22 cellular contexts compared by ENCODE assay signal in genomic region chr2:74087696-74088095, GRCh38.
DNase-seq lines count a peak whose midpoint lies in the region; ATAC-seq and TF ChIP-seq lines count a peak whose summit lies in the region.
"Had no signal": no experiment of that assay in that cellular context is flagged by ENCODE, and none has a peak within 500 bp of the region (broad histone marks: within the 10 kb centered on the region; RNA-seq: fewer than 3 reads in every experiment).

No MANE protein-coding gene starts in this region.

- H3K4me3 ChIP-seq in CD4-positive, CD25-positive, alpha-beta regulatory T cell (ENCODE audit: low read depth, low read length), result no peak overlapping the region
- peak overlapping the region; percentile 47 for H3K4me3 ChIP-seq in trophoblast cell (ENCODE audit: low read depth, low read length)
- H3K4me3 ChIP-seq: A549; BLaER1 treated with 17β-estradiol and CSF1 and Interleukin-3, amounts not matched to agents 10 nM and 100 nM; GM23248 had no signal

- H3K4ac ChIP-seq in trophoblast cell (ENCODE audit: low read depth, low read length), result no peak overlapping the region

- POLR2A ChIA-PET in WTC11 (lab: Charles Lee), result no interaction called here

- peaks cover 0 to 2% (median 0%) of the 10 kb centered on the region in 4 donors for H3K4me1 Mint-ChIP-seq in CD4-positive, CD25-positive, alpha-beta regulatory T cell
- H3K4me1 Mint-ChIP-seq in WTC11, result no peaks in the 10 kb centered on the region
- H3K4me1 Mint-ChIP-seq: CD14-positive monocyte; CD4-positive, alpha-beta memory T cell had no signal

- H4K12ac ChIP-seq in trophoblast cell (ENCODE audit: low read depth, low read length), result no peak overlapping the region

- H3K4me3 Mint-ChIP-seq in CD4-positive, CD25-positive, alpha-beta regulatory T cell, result no peak overlapping the region
- H3K4me3 Mint-ChIP-seq in WTC11, result no peak overlapping the region
- H3K4me3 Mint-ChIP-seq: CD14-positive monocyte; CD4-positive, alpha-beta memory T cell had no signal

- no peak overlapping the region for H2AK5ac ChIP-seq in trophoblast cell (ENCODE audit: low read length)

- ATAC-seq in CD4-positive, CD25-positive, alpha-beta regulatory T cell (ENCODE audit: low read depth in 2 of 2), result no peak
- ATAC-seq in WTC11, result no peak
- no peak for ATAC-seq in GM21825 (IDR thresholded peaks at IDR 0.05; ENCODE audit: unreplicated experiment)
- ATAC-seq: A549, HCT116 had no signal

- H3K79me2 ChIP-seq in trophoblast cell (ENCODE audit: control insufficient read depth, insufficient read depth, low read length, poor library complexity), result no peaks in the 10 kb centered on the region

- H3K27ac ChIP-seq in CD4-positive, CD25-positive, alpha-beta regulatory T cell (ENCODE audit: insufficient read depth, low read length, poor library complexity, severe bottlenecking), result no peak overlapping the region
- no peak overlapping the region for H3K27ac ChIP-seq in trophoblast cell (ENCODE audit: low read depth, low read length)
- H3K27ac ChIP-seq: A549; BLaER1 treated with 17β-estradiol and CSF1 and Interleukin-3, amounts not matched to agents 10 nM and 100 nM; GM23248 had no signal

- peak overlapping the region; percentile 25 for H2BK120ac ChIP-seq in trophoblast cell (ENCODE audit: insufficient read depth, low read length, poor library complexity)

- WGBS in trophoblast cell (ENCODE audit: extremely low coverage, insufficient coverage, insufficient read length), result no CpG with 5 or more reads among the region's 16 CpGs

- CTCF ChIA-PET in WTC11 (lab: Charles Lee), result no interaction called here

- no peak for TF ChIP-seq CTCF in WTC11 (IDR thresholded peaks at IDR 0.05)

- no peaks in the 10 kb centered on the region for H3K4me1 ChIP-seq in CD4-positive, CD25-positive, alpha-beta regulatory T cell (ENCODE audit: control insufficient read depth, insufficient read depth, low read length, poor library complexity, severe bottlenecking)
- H3K4me1 ChIP-seq in trophoblast cell (ENCODE audit: control insufficient read depth in 1 of 2, insufficient read depth in 2 of 2, low read length in 2 of 2), result no peaks in the 10 kb centered on the region
- H3K4me1 ChIP-seq: A549; BE2C; BLaER1 treated with 17β-estradiol and CSF1 and Interleukin-3, amounts not matched to agents 10 nM and 100 nM; Caco-2 had no signal

- peaks cover 69% of the 10 kb centered on the region for H3K36me3 ChIP-seq in CD4-positive, CD25-positive, alpha-beta regulatory T cell (ENCODE audit: control insufficient read depth, insufficient read depth, low read length)
- peaks cover 39 to 44% of the 10 kb centered on the region in 2 experiments for H3K36me3 ChIP-seq in trophoblast cell (ENCODE audit: control insufficient read depth in 1 of 2, insufficient read depth in 2 of 2, low read length in 2 of 2)

- peak overlapping the region in 2 of 3 donors; percentile 26 to 67 for H3K27ac Mint-ChIP-seq in CD4-positive, CD25-positive, alpha-beta regulatory T cell
- H3K27ac Mint-ChIP-seq in WTC11, result no peak overlapping the region
- H3K27ac Mint-ChIP-seq: CD14-positive monocyte; CD4-positive, alpha-beta memory T cell had no signal

- no peak overlapping the region for H2BK5ac ChIP-seq in trophoblast cell (ENCODE audit: low read depth, low read length, poor library complexity)

- no peak overlapping the region for H4K91ac ChIP-seq in trophoblast cell (ENCODE audit: low read depth, low read length)

- H4K8ac ChIP-seq in trophoblast cell (ENCODE audit: low read depth, low read length), result no peak overlapping the region

- no peaks in the 10 kb centered on the region for H3K27me3 ChIP-seq in CD4-positive, CD25-positive, alpha-beta regulatory T cell (ENCODE audit: control insufficient read depth, insufficient read depth, low read length)
- H3K27me3 ChIP-seq in trophoblast cell (ENCODE audit: insufficient read depth, low read length), result no peaks in the 10 kb centered on the region
- H3K27me3 ChIP-seq: BE2C; BLaER1 treated with 17β-estradiol and CSF1 and Interleukin-3, amounts not matched to agents 10 nM and 100 nM had no signal

- no peak overlapping the region for H3K4me2 ChIP-seq in trophoblast cell (ENCODE audit: low read length)
- H3K4me2 ChIP-seq: A549; BLaER1 treated with 17β-estradiol and CSF1 and Interleukin-3, amounts not matched to agents 10 nM and 100 nM had no signal

- peak; percentile 40 for DNase-seq in activated CD8-positive, alpha-beta memory T cell treated with anti-CD3 and anti-CD28 coated beads, Interleukin-2, amount 50 U/mL, for 48 hours
- no peak for DNase-seq in activated CD8-positive, alpha-beta memory T cell treated with anti-CD3 and anti-CD28 coated beads, Interleukin-2, amount 50 U/mL, for 4 hours
- no peak for DNase-seq in CD4-positive, CD25-positive, alpha-beta regulatory T cell
- DNase-seq in WTC11 (ENCODE audit: low spot score) (no peak), trophoblast cell (no peak), retina (no peak), COLO829 (ENCODE audit: low spot score) (no peak)
- DNase-seq: 8988T; ACHN; AML-193; BE2C; Caco-2; CD4-positive, alpha-beta memory T cell; DMS153; DND-41; GM23248; H7 had no signal

- H3K18ac ChIP-seq in trophoblast cell (ENCODE audit: low read length), result no peak overlapping the region

- no peaks in the 10 kb centered on the region for H3K9me3 Mint-ChIP-seq in CD4-positive, CD25-positive, alpha-beta regulatory T cell
- no peaks in the 10 kb centered on the region for H3K9me3 Mint-ChIP-seq in WTC11
- H3K9me3 Mint-ChIP-seq: CD14-positive monocyte; CD4-positive, alpha-beta memory T cell had no signal

- no peaks in the 10 kb centered on the region for H3K79me1 ChIP-seq in trophoblast cell (ENCODE audit: low read length)

- peaks cover 40% of the 10 kb centered on the region for H3K36me3 Mint-ChIP-seq in CD4-positive, CD25-positive, alpha-beta regulatory T cell
- H3K36me3 Mint-ChIP-seq in WTC11, result peaks cover 31% of the 10 kb centered on the region

- no peak overlapping the region for H3K23ac ChIP-seq in trophoblast cell (ENCODE audit: low read length)

- H3K9ac ChIP-seq in trophoblast cell (ENCODE audit: low read length), result no peak overlapping the region
- H3K9ac ChIP-seq: BLaER1 treated with 17β-estradiol and CSF1 and Interleukin-3, amounts not matched to agents 10 nM and 100 nM; GM23248 had no signal

- no peak overlapping the region for H2AFZ ChIP-seq in trophoblast cell (ENCODE audit: insufficient read depth, low read length, poor library complexity)
- H2AFZ ChIP-seq: GM23248 had no signal

- no peak overlapping the region for H3K14ac ChIP-seq in trophoblast cell (ENCODE audit: low read length)

- no peak overlapping the region for H2BK12ac ChIP-seq in trophoblast cell (ENCODE audit: low read length)

- no peaks in the 10 kb centered on the region for H3K9me3 ChIP-seq in CD4-positive, CD25-positive, alpha-beta regulatory T cell (ENCODE audit: control insufficient read depth in 2 of 2, low read length in 2 of 2)
- no peaks in the 10 kb centered on the region for H3K9me3 ChIP-seq in trophoblast cell (ENCODE audit: insufficient read depth, low read depth, low read length)
- H3K9me3 ChIP-seq: A549; BE2C; BLaER1 treated with 17β-estradiol and CSF1 and Interleukin-3, amounts not matched to agents 10 nM and 100 nM; Caco-2 had no signal

- no peaks in the 10 kb centered on the region for H3K27me3 Mint-ChIP-seq in CD4-positive, CD25-positive, alpha-beta regulatory T cell
- H3K27me3 Mint-ChIP-seq in WTC11 (ENCODE audit: low read depth), result no peaks in the 10 kb centered on the region
- H3K27me3 Mint-ChIP-seq: CD4-positive, alpha-beta memory T cell had no signal

TF ChIP-seq in WTC11, 78 proteins besides CTCF, POLR2A, EP300 and RAD21:
- TF ChIP-seq RELA (CRISPR knock-in tag; IDR thresholded peaks at IDR 0.05; ENCODE audit: borderline replicate concordance) (0 out of 2 replicates have a peak, but pooled peaks have one; percentile 34), FOXK1 (CRISPR knock-in tag; IDR thresholded peaks at IDR 0.05) (no peak)
